24 cellular contexts compared by ENCODE assay signal in the genomic region with DNA sequence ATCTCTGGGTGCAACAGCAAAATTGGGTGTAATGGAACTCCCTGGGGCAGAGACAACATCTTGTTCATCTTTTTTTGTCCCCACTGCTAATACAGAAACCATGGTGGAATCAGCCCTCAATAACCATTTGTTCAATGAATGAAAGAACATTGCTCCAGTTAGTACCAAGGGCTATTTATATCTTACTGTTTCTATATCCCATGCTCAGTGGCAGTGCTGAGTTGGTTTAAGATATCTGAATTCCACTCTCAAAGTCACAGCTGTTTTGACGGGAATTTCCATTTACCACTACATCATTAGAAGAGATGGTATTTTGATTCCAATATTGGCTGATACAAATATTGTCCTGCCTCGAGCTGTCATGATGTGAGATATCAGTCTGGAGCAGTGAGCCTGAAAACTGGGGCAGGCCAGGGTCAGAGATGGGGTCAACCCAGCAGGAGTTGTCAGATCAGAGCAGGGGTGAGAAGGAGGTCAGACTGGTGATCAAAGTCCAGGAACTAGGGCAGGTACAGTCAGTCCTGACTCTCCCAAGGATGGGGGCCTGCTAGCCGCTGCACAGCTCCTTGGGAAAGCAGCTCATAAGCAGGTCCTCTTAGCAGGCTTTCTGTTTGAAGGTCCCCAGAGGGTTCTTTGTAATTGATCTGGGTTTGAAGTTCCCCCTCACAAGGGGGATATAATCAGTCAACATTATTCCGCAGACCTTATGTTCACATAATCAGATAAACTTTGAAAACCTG. TPM values are rescaled to one million over a fixed set of nuclear protein-coding genes. Genes with fewer than 3 reads are reported as not detected.
A peak's percentile ranks its signal among the peaks of the same experiment; 100 is the strongest.
DNase-seq lines count a peak whose midpoint lies in the region; ATAC-seq, FAIRE-seq and TF ChIP-seq lines count a peak whose summit lies in the region.
"Had no signal": no experiment of that assay in that cellular context is flagged by ENCODE, and none has a peak within 500 bp of the region (broad histone marks: within the 10 kb centered on the region; RNA-seq: fewer than 3 reads in every experiment).

No MANE protein-coding gene starts in this region.

- H3K9me3 Mint-ChIP-seq in nephron progenitor cell = no peaks in the 10 kb centered on the region
- no peaks in the 10 kb centered on the region for H3K9me3 Mint-ChIP-seq in stimulated activated effector memory CD8-positive, alpha-beta T cell treated with anti-CD3 and anti-CD28 coated beads, Interleukin-12 subunit alpha, Interleukin-12 subunit beta, amount 100 ng/mL, for 72 hours
- H3K9me3 Mint-ChIP-seq in WTC11 = no peaks in the 10 kb centered on the region
- H3K9me3 Mint-ChIP-seq: CD14-positive monocyte; central memory CD8-positive, alpha-beta T cell; stimulated activated naive CD8-positive, alpha-beta T cell treated with anti-CD3 and anti-CD28 coated beads, Interleukin-15, amount 100 ng/mL, for 72 hours had no signal

- H3K27me3 Mint-ChIP-seq in nephron progenitor cell (ENCODE audit: low read depth, poor library complexity) (no peaks in the 10 kb centered on the region), WTC11 (ENCODE audit: low read depth) (peaks cover 36% of the 10 kb centered on the region)

- H3K27ac Mint-ChIP-seq in nephron progenitor cell (peak overlapping the region; percentile 89), WTC11 (no peak overlapping the region)
- H3K27ac Mint-ChIP-seq in stimulated activated effector memory CD8-positive, alpha-beta T cell treated with anti-CD3 and anti-CD28 coated beads, Interleukin-12 subunit alpha, Interleukin-12 subunit beta, amount 100 ng/mL, for 72 hours = no peak overlapping the region
- H3K27ac Mint-ChIP-seq: CD14-positive monocyte; stimulated activated naive CD8-positive, alpha-beta T cell treated with anti-CD3 and anti-CD28 coated beads, Interleukin-15, amount 100 ng/mL, for 72 hours had no signal

- no peak overlapping the region for H3K4me3 ChIP-seq in choroid plexus epithelial cell (ENCODE audit: low read depth, low read length)
- H3K4me3 ChIP-seq: esophagus muscularis mucosa, MG63 had no signal

- no peak for TF ChIP-seq CTCF in D721Med (IDR thresholded peaks at IDR 0.05; ENCODE audit: insufficient read depth, missing control alignments)
- no peak for TF ChIP-seq CTCF in choroid plexus epithelial cell (conservative IDR thresholded peaks at IDR 0.05; ENCODE audit: low read depth, low read length)
- no peak for TF ChIP-seq CTCF in nephron progenitor cell (IDR thresholded peaks at IDR 0.05)
- no peak for TF ChIP-seq CTCF in WTC11 (IDR thresholded peaks at IDR 0.05)

- H3K36me3 Mint-ChIP-seq in nephron progenitor cell (ENCODE audit: low read depth) (no peaks in the 10 kb centered on the region), WTC11 (no peaks in the 10 kb centered on the region)
- no peaks in the 10 kb centered on the region for H3K36me3 Mint-ChIP-seq in stimulated activated effector memory CD8-positive, alpha-beta T cell treated with anti-CD3 and anti-CD28 coated beads, Interleukin-12 subunit alpha, Interleukin-12 subunit beta, amount 100 ng/mL, for 72 hours
- H3K36me3 Mint-ChIP-seq: CD14-positive monocyte had no signal

- ATAC-seq in stimulated activated effector memory CD8-positive, alpha-beta T cell treated with anti-CD3 and anti-CD28 coated beads, Interleukin-12 subunit alpha, Interleukin-12 subunit beta, amount 100 ng/mL, for 72 hours = no peak
- ATAC-seq in GM21360 (IDR thresholded peaks at IDR 0.05; ENCODE audit: unreplicated experiment) (no peak), WTC11 (no peak)
- ATAC-seq: stimulated activated naive CD8-positive, alpha-beta T cell treated with anti-CD3 and anti-CD28 coated beads, Interleukin-15, amount 100 ng/mL, for 72 hours had no signal

- H3K4me3 Mint-ChIP-seq in nephron progenitor cell = peak overlapping the region; percentile 27
- no peak overlapping the region for H3K4me3 Mint-ChIP-seq in stimulated activated effector memory CD8-positive, alpha-beta T cell treated with anti-CD3 and anti-CD28 coated beads, Interleukin-12 subunit alpha, Interleukin-12 subunit beta, amount 100 ng/mL, for 72 hours
- no peak overlapping the region for H3K4me3 Mint-ChIP-seq in WTC11
- H3K4me3 Mint-ChIP-seq: CD14-positive monocyte; central memory CD8-positive, alpha-beta T cell; stimulated activated naive CD8-positive, alpha-beta T cell treated with anti-CD3 and anti-CD28 coated beads, Interleukin-15, amount 100 ng/mL, for 72 hours had no signal

- FAIRE-seq in D721Med (lab: Jason Lieb, UNC) = peak; percentile 96
- FAIRE-seq: GM12892, urothelium cell line had no signal

- POLR2A ChIA-PET in WTC11 (lab: Charles Lee) = no interaction called here

- H3K4me1 Mint-ChIP-seq in nephron progenitor cell = peaks cover 91% of the 10 kb centered on the region
- no peaks in the 10 kb centered on the region for H3K4me1 Mint-ChIP-seq in stimulated activated effector memory CD8-positive, alpha-beta T cell treated with anti-CD3 and anti-CD28 coated beads, Interleukin-12 subunit alpha, Interleukin-12 subunit beta, amount 100 ng/mL, for 72 hours
- peaks cover 14% of the 10 kb centered on the region for H3K4me1 Mint-ChIP-seq in WTC11
- H3K4me1 Mint-ChIP-seq: central memory CD8-positive, alpha-beta T cell; stimulated activated naive CD8-positive, alpha-beta T cell treated with anti-CD3 and anti-CD28 coated beads, Interleukin-15, amount 100 ng/mL, for 72 hours had no signal

- CTCF ChIA-PET in WTC11 (lab: Charles Lee) = no interaction called here

- DNase-seq in D721Med (ENCODE audit: insufficient read length, low spot score) (no peak), NCI-H524 (lab: John Stamatoyannopoulos, UW) (peak; percentile 89 to 98), choroid plexus epithelial cell (ENCODE audit: low read depth) (peak; percentile 59), nephron progenitor cell (no peak), WTC11 (ENCODE audit: low spot score) (no peak), SW480 (ENCODE audit: low spot score) (no peak)
- no peak for DNase-seq in stimulated activated effector memory CD8-positive, alpha-beta T cell treated with anti-CD3 and anti-CD28 coated beads, Interleukin-12 subunit alpha, Interleukin-12 subunit beta, amount 100 ng/mL, for 72 hours (ENCODE audit: low spot score in 2 of 2)
- DNase-seq: ACHN; activated CD4-positive, alpha-beta T cell treated with anti-CD3 and anti-CD28 coated beads, Interleukin-2, amount 50 U/mL, for 1 hour; activated gamma-delta T cell; DMS53; effector CD4-positive, alpha-beta T cell; HCEC 1CT; MG63; NCI-H1436 treated with DMSO at 0.1 percent for 48 hours; stimulated activated CD4-positive, alpha-beta T cell treated with anti-CD3 and anti-CD28 coated beads, Interleukin-2, amount 100 ng/mL, for 24 hours; stimulated activated naive CD8-positive, alpha-beta T cell treated with anti-CD3 and anti-CD28 coated beads, Interleukin-15, amount 100 ng/mL, for 72 hours; T-helper 1 cell had no signal

TF ChIP-seq in WTC11, 78 proteins besides CTCF, POLR2A, EP300 and RAD21 (continues in another document):
- no peak for TF ChIP-seq FOXK1 (CRISPR knock-in tag; IDR thresholded peaks at IDR 0.05)
- TF ChIP-seq, protein P1, sequence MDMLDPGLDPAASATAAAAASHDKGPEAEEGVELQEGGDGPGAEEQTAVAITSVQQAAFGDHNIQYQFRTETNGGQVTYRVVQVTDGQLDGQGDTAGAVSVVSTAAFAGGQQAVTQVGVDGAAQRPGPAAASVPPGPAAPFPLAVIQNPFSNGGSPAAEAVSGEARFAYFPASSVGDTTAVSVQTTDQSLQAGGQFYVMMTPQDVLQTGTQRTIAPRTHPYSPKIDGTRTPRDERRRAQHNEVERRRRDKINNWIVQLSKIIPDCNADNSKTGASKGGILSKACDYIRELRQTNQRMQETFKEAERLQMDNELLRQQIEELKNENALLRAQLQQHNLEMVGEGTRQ (CRISPR knock-in tag; IDR thresholded peaks at IDR 0.05) = no peak
- TF ChIP-seq, protein P2, sequence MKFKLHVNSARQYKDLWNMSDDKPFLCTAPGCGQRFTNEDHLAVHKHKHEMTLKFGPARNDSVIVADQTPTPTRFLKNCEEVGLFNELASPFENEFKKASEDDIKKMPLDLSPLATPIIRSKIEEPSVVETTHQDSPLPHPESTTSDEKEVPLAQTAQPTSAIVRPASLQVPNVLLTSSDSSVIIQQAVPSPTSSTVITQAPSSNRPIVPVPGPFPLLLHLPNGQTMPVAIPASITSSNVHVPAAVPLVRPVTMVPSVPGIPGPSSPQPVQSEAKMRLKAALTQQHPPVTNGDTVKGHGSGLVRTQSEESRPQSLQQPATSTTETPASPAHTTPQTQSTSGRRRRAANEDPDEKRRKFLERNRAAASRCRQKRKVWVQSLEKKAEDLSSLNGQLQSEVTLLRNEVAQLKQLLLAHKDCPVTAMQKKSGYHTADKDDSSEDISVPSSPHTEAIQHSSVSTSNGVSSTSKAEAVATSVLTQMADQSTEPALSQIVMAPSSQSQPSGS (CRISPR knock-in tag; IDR thresholded peaks at IDR 0.05; ENCODE audit: borderline replicate concordance, low read depth) = no peak
- TF ChIP-seq, protein P3, sequence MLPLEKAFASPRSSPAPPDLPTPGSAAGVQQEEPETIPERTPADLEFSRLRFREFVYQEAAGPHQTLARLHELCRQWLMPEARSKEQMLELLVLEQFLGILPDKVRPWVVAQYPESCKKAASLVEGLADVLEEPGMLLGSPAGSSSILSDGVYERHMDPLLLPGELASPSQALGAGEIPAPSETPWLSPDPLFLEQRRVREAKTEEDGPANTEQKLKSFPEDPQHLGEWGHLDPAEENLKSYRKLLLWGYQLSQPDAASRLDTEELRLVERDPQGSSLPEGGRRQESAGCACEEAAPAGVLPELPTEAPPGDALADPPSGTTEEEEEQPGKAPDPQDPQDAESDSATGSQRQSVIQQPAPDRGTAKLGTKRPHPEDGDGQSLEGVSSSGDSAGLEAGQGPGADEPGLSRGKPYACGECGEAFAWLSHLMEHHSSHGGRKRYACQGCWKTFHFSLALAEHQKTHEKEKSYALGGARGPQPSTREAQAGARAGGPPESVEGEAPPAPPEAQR (CRISPR knock-in tag; IDR thresholded peaks at IDR 0.05) = no peak
- no peak for TF ChIP-seq ZNF416 (CRISPR knock-in tag; IDR thresholded peaks at IDR 0.05)

RNA-seq across cellular contexts. Expression of a gene that starts 5.8 kb away (rescaled TPM):
- 7.0 to 7.6 TPM (median 7.4 TPM) in 3 replicates for total RNA-seq in WTC11 (2021)

RNA-seq across cellular contexts. Expression of a gene that starts 35.7 kb away (rescaled TPM):
- 3.7 to 5.4 TPM (median 4.0 TPM) in 3 replicates for total RNA-seq in WTC11 (2021)

Comparison
In these comparisons a context has a peak if more than half of its experiments do, and no peak if none do; other contexts are left out.
1. DNase-seq: peak in NCI-H524 (2 of 2) and choroid plexus epithelial cell (single experiment); none in D721Med (single experiment), nephron progenitor cell (single experiment), stimulated activated effector memory CD8-positive, alpha-beta T cell treated with anti-CD3 and anti-CD28 coated beads, Interleukin-12 subunit alpha, Interleukin-12 subunit beta, amount 100 ng/mL, for 72 hours (0 of 2), WTC11 (single experiment) and SW480 (single experiment).